8 cellular contexts compared by ENCODE assay signal in the genomic region with DNA sequence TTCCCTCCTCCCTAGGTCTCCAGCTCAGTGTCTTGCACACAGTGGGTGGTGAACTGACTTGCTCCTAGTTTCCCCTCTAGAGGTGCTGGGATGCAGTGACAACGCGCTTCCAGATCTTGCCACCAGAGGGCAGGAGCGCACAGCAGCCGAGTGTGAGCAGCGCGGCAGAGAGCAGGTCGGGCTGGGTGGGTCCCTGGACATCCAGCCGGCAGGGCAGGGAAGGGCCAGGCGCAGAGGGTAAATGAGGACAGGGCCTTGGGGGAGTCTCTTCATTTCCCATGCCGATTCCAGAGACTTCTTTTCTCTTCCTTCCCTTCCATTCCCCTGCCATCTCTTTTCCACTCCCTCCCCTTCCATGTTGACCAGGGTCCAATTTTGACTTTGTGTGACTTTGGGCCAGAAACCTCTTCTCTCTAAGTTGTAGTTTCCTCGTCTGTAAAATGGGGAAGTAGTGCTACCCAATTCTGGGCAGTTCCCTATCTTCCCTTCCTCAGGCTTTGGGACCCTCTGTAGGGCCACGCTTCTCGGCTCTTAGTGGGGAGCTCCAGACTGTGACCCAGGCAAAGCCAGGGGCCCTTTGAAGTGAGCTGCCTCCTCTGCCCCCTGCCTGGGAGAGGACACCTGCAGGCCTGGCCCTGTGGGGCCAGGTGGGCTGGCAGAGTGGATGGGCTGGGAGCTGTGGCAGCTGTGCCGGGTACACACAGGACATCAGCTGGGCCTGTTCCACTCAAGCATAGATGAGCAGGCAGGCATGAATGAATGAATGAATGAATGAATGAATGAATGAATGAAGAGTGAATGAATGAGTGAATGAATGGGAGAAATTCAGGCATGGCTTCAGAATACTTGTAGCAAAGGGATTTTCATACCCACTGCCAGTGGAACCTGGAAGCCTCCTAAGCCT. TPM values are rescaled to one million over a fixed set of nuclear protein-coding genes. Genes with fewer than 3 reads are reported as not detected.
DNase-seq lines count a peak whose midpoint lies in the region; TF ChIP-seq lines count a peak whose summit lies in the region.

No MANE protein-coding gene starts in this region.

- intact Hi-C loops in transverse colon (cut with DNase I; ENCODE audit: low total_unique reads): no loop called here

- in situ Hi-C loops in transverse colon (cut with MboI; ENCODE audit: low pct_ligation_motif_present in 1 of 4, low pct_unique_long_range_greater_than_20kb in 1 of 4, low sequenced_read_pairs in 3 of 4): loop anchor here in 3 of 4 donors (10.0 to 25.0 kb wide), 2 partner anchors 245 to 262 kb away; a partner anchor contains a TSS

- peak overlapping the region; percentile 18 for H2AFZ ChIP-seq in parathyroid adenoma

- peak; percentile 84 for DNase-seq in ELR (ENCODE audit: low read depth)
- peak; percentile 54 for DNase-seq in GOT3 (lab: John Stamatoyannopoulos, UW)
- DNase-seq in SK-N-MC (ENCODE audit: low read depth, low spot score): peak; percentile 1
- DNase-seq in activated naive CD4-positive, alpha-beta T cell (lab: John Stamatoyannopoulos, UW): peak; percentile 69 to 80 (median 75)
- DNase-seq in globus pallidus (ENCODE audit: low spot score): peak; percentile 68
- DNase-seq in transverse colon: peak; percentile 92

- TF ChIP-seq CTCF in LNCAP (IDR thresholded peaks at IDR 0.05) (peak; percentile 90), parathyroid adenoma (IDR thresholded peaks at IDR 0.05) (peak; percentile 99), transverse colon (IDR thresholded peaks at IDR 0.05) (peak; percentile 95 to 99 (median 96))

- H3K27ac ChIP-seq in SK-N-MC (no peak overlapping the region), parathyroid adenoma (no peak overlapping the region), transverse colon (peak overlapping the region in 3 of 4 donors; percentile 51 to 73 (median 69))

- H3K9ac ChIP-seq in SK-N-MC (ENCODE audit: insufficient read length) (no peak overlapping the region), parathyroid adenoma (no peak overlapping the region)

- no peaks in the 10 kb centered on the region for H3K4me1 ChIP-seq in parathyroid adenoma
- H3K4me1 ChIP-seq in transverse colon: peaks cover 11 to 60% (median 32%) of the 10 kb centered on the region in 4 donors

- H3K4me3 ChIP-seq in SK-N-MC (no peak overlapping the region), parathyroid adenoma (ENCODE audit: low read depth, low read length) (no peak overlapping the region), transverse colon (peak overlapping the region in 1 of 4 donors; percentile 13)

- H3K36me3 ChIP-seq in SK-N-MC (ENCODE audit: insufficient read depth, low read length) (no peaks in the 10 kb centered on the region), parathyroid adenoma (ENCODE audit: control insufficient read depth, insufficient read depth, low read length) (no peaks in the 10 kb centered on the region), transverse colon (no peaks in the 10 kb centered on the region)

- WGBS in transverse colon (ENCODE audit: low coverage in 1 of 2), 2 donors: 25 to 74% methylated on average over 4 to 14 of the region's 14 CpGs

- TF ChIP-seq EP300 in transverse colon (IDR thresholded peaks at IDR 0.05; ENCODE audit: low read depth): no peak

- H3K4me2 ChIP-seq in parathyroid adenoma (ENCODE audit: low read length): no peak overlapping the region

- no peaks in the 10 kb centered on the region for H3K27me3 ChIP-seq in parathyroid adenoma (ENCODE audit: control insufficient read depth, insufficient read depth, low read length)
- H3K27me3 ChIP-seq in transverse colon: no peaks in the 10 kb centered on the region

- no peaks in the 10 kb centered on the region for H3K79me2 ChIP-seq in parathyroid adenoma

- no peak for TF ChIP-seq POLR2A in transverse colon (IDR thresholded peaks at IDR 0.05)

- no peaks in the 10 kb centered on the region for H3K9me3 ChIP-seq in SK-N-MC (ENCODE audit: low read depth, low read length)
- no peaks in the 10 kb centered on the region for H3K9me3 ChIP-seq in parathyroid adenoma (ENCODE audit: control insufficient read depth, low read length)
- H3K9me3 ChIP-seq in transverse colon: no peaks in the 10 kb centered on the region

RNA-seq across cellular contexts. Expression of a gene that starts 43.3 kb away (rescaled TPM):
- 10 to 100 TPM in 1 of 4 donors, 1 to 10 TPM in 1, under 1 TPM in 1, not detected in 1; 0.80 to 18.9 (median 4.4) TPM for total RNA-seq in transverse colon

Comparison
In these comparisons a context has a peak if more than half of its experiments do, and no peak if none do; other contexts are left out.
1. DNase-seq: peak in every context shown above with its lines; median percentile 92 in transverse colon; 84 in ELR; 75 in activated naive CD4-positive, alpha-beta T cell; 68 in globus pallidus; 54 in GOT3; 1 in SK-N-MC.
2. H3K27ac ChIP-seq: peak in transverse colon (3 of 4); none in SK-N-MC (single experiment) and parathyroid adenoma (single experiment).
3. Peak in every context shown above with its lines, with median percentiles within 50 percentile points of each other: CTCF ChIP-seq.